26 cellular contexts compared by ENCODE assay signal in genomic region chr18:32427084-32427933, GRCh38. TPM values are rescaled to one million over a fixed set of nuclear protein-coding genes. Genes with fewer than 3 reads are reported as not detected.
DNase-seq lines count a peak whose midpoint lies in the region; ATAC-seq, FAIRE-seq and TF ChIP-seq lines count a peak whose summit lies in the region.
"Had no signal": no experiment of that assay in that cellular context is flagged by ENCODE, and none has a peak within 500 bp of the region (broad histone marks: within the 10 kb centered on the region; RNA-seq: fewer than 3 reads in every experiment).

No MANE protein-coding gene starts in this region.

- in situ Hi-C loops in IMR-90 (cut with MboI; ENCODE audit: low sequenced_read_pairs), result no loop called here

- H3K56ac ChIP-seq in IMR-90 (ENCODE audit: extremely low read depth, insufficient read depth, low read length), result no peak overlapping the region
- H3K56ac ChIP-seq in H1 (replicated peaks; ENCODE audit: insufficient read length, low read depth, low read length), result no peak overlapping the region

- WGBS in A549 (ENCODE audit: missing lambda C conversion rate), result 78% methylated on average over 4 of the region's 4 CpGs
- WGBS in IMR-90 (ENCODE audit: extremely low coverage in 2 of 2, insufficient read length in 1 of 2), 2 experiments, result no CpG with 5 or more reads among the region's 4 CpGs
- WGBS in H1 (ENCODE audit: extremely low coverage in 1 of 2, insufficient coverage in 1 of 2, insufficient read length in 1 of 2, insufficient replicate concordance in 2 of 2, low coverage in 1 of 2, low lambda C conversion rate in 2 of 2, missing lambda C conversion rate in 1 of 2), 2 experiments, result 89% methylated on average over 4 of the region's 4 CpGs; no CpG with 5 or more reads in 1 of the 2 experiments
- whole genome bisulfite sequencing in mesenchymal stem cell, result 93% methylated on average over 3 of the region's 4 CpGs

- H3K79me1 ChIP-seq in IMR-90 (ENCODE audit: low read depth in 1 of 2, low read length in 2 of 2), result no peaks in the 10 kb centered on the region
- H3K79me1 ChIP-seq in H1 (ENCODE audit: low read depth, low read length), result no peaks in the 10 kb centered on the region
- peaks cover 8% of the 10 kb centered on the region for H3K79me1 ChIP-seq in mesenchymal stem cell (replicated peaks; ENCODE audit: low read length, poor library complexity, severe bottlenecking)

- DNase-seq in A549 (ENCODE audit: low read depth in 1 of 2, low spot score in 1 of 2) (no peak), IMR-90 (no peak), H1 (ENCODE audit: low read depth in 1 of 2, low spot score in 2 of 2) (no peak), mesenchymal stem cell (no peak), DMS79 (lab: John Stamatoyannopoulos, UW) (no peak), pons (ENCODE audit: low spot score) (no peak), left ventricle myocardium superior (no peak)
- DNase-seq: activated CD4-positive, alpha-beta T cell treated with anti-CD3 and anti-CD28 coated beads for 48 hours; activated CD8-positive, alpha-beta memory T cell treated with anti-CD3 and anti-CD28 coated beads, Interleukin-2, amount 10 ng/mL, durations not matched to agents 7 days and 5 days; dermis blood vessel endothelial cell; DMS153; gastrocnemius medialis; GF-D8; KG1; NCI-H187 treated with DMSO at 0.1 percent for 48 hours; NCI-H2227 treated with DMSO at 0.1 percent for 48 hours; NCI-H774; SHP77 treated with DMSO at 0.1 percent for 48 hours; stimulated activated CD4-positive, alpha-beta T cell treated with anti-CD3 and anti-CD28 coated beads, Interleukin-12 subunit alpha, Interleukin-12 subunit beta, amount 100 ng/mL, for 4 hours; upper lobe of left lung had no signal

- no peak overlapping the region for H3K4me3 ChIP-seq in A549
- H3K4me3 ChIP-seq in IMR-90 (ENCODE audit: insufficient read depth, low read depth, low read length), result no peak overlapping the region
- H3K4me3 ChIP-seq in H1 (ENCODE audit: extremely low read depth in 1 of 4, insufficient read depth in 2 of 4, low read depth in 3 of 4, low read length in 4 of 4), result no peak overlapping the region
- no peak overlapping the region for H3K4me3 ChIP-seq in mesenchymal stem cell (ENCODE audit: insufficient read depth in 1 of 2, low read depth in 1 of 2, low read length in 2 of 2)
- H3K4me3 ChIP-seq: gastrocnemius medialis, neural progenitor cell, upper lobe of left lung had no signal

- no peak overlapping the region for H3K18ac ChIP-seq in IMR-90 (ENCODE audit: low read depth, low read length)
- no peak overlapping the region for H3K18ac ChIP-seq in H1 (ENCODE audit: extremely low read depth, low read length)
- H3K18ac ChIP-seq in mesenchymal stem cell (ENCODE audit: low read depth in 1 of 2, low read length in 2 of 2), result no peak overlapping the region

- dilution Hi-C loops in IMR-90 (cut with HindIII; ENCODE audit: low sequenced_read_pairs, unreplicated experiment), result no loop called here

- H2BK12ac ChIP-seq in H1 (ENCODE audit: low read depth, low read length) (no peak overlapping the region), mesenchymal stem cell (ENCODE audit: low read length in 2 of 2) (no peak overlapping the region)

- H2AFZ ChIP-seq in IMR-90 (replicated peaks; ENCODE audit: low read length, poor library complexity) (no peak overlapping the region), H1 (ENCODE audit: low read length) (no peak overlapping the region), mesenchymal stem cell (ENCODE audit: low read depth, low read length) (no peak overlapping the region)
- H2AFZ ChIP-seq: neural progenitor cell had no signal

- no peaks in the 10 kb centered on the region for H3K36me3 ChIP-seq in IMR-90 (ENCODE audit: control insufficient read depth, insufficient read depth, low read length)
- H3K36me3 ChIP-seq in H1 (ENCODE audit: control insufficient read depth in 2 of 4, insufficient read depth in 4 of 4, low read length in 3 of 4), result no peaks in the 10 kb centered on the region
- no peaks in the 10 kb centered on the region for H3K36me3 ChIP-seq in mesenchymal stem cell (ENCODE audit: control insufficient read depth in 1 of 2, insufficient read depth in 2 of 2, low read depth in 1 of 2, low read length in 2 of 2)
- H3K36me3 ChIP-seq: gastrocnemius medialis, upper lobe of left lung had no signal

- no peak overlapping the region for H2BK5ac ChIP-seq in IMR-90 (ENCODE audit: low read depth, low read length, poor library complexity, severe bottlenecking)
- no peak overlapping the region for H2BK5ac ChIP-seq in H1 (ENCODE audit: low read depth, low read length)
- no peak overlapping the region for H2BK5ac ChIP-seq in mesenchymal stem cell (ENCODE audit: low read depth, low read length, poor library complexity, severe bottlenecking)

- no peak overlapping the region for H3K9ac ChIP-seq in IMR-90 (ENCODE audit: low read depth, low read length)
- no peak overlapping the region for H3K9ac ChIP-seq in H1 (replicated peaks in 1 of 4; ENCODE audit: extremely low read depth in 1 of 4, low read depth in 3 of 4, low read length in 3 of 4)
- no peak overlapping the region for H3K9ac ChIP-seq in mesenchymal stem cell (ENCODE audit: low read length)
- H3K9ac ChIP-seq: neural progenitor cell had no signal

- H2AK5ac ChIP-seq in IMR-90 (ENCODE audit: low read depth, low read length) (no peak overlapping the region), H1 (ENCODE audit: low read depth, low read length) (no peak overlapping the region), mesenchymal stem cell (ENCODE audit: low read length, severe bottlenecking) (no peak overlapping the region)

- H2BK20ac ChIP-seq in IMR-90 (ENCODE audit: low read depth, low read length) (no peak overlapping the region), H1 (ENCODE audit: low read length) (no peak overlapping the region)

- no peak for TF ChIP-seq EP300 in A549 (IDR thresholded peaks at IDR 0.05)
- no peak for TF ChIP-seq EP300 in H1 (IDR thresholded peaks at IDR 0.05; ENCODE audit: borderline replicate concordance in 1 of 2, low read depth in 2 of 2, low read length in 2 of 2)

- H2AK9ac ChIP-seq in IMR-90 (replicated peaks; ENCODE audit: low read depth, low read length, poor library complexity), result no peak overlapping the region

- H4K8ac ChIP-seq in IMR-90 (ENCODE audit: low read depth in 2 of 2, low read length in 2 of 2) (no peak overlapping the region), H1 (ENCODE audit: extremely low read depth, insufficient read depth, low read length) (no peak overlapping the region), mesenchymal stem cell (ENCODE audit: low read length) (no peak overlapping the region)

- H4K5ac ChIP-seq in IMR-90 (ENCODE audit: low read depth, low read length) (no peak overlapping the region), H1 (ENCODE audit: insufficient read length, low read depth, low read length) (no peak overlapping the region)

- POLR2A ChIA-PET in A549 (lab: Yijun Ruan, JAX), result interaction anchor here (0.6 kb wide), 1 partner anchor 33 kb away, joined by 3 read pairs; no protein-coding TSS in a partner anchor
- POLR2A ChIA-PET in IMR-90 (lab: Charles Lee; ENCODE audit: unreplicated experiment), result no interaction called here
- POLR2A ChIA-PET in H1 (lab: Charles Lee; ENCODE audit: partially characterized antibody), result interaction anchor here (0.7 kb wide), 1 partner anchor 8 kb away, joined by 3 read pairs; no protein-coding TSS in a partner anchor

- H3K14ac ChIP-seq in IMR-90 (replicated peaks; ENCODE audit: low read depth, low read length) (no peak overlapping the region), H1 (ENCODE audit: insufficient read length) (no peak overlapping the region), mesenchymal stem cell (ENCODE audit: low read length in 2 of 2) (no peak overlapping the region)

- H2BK15ac ChIP-seq in IMR-90 (ENCODE audit: low read depth, low read length) (no peak overlapping the region), H1 (ENCODE audit: low read length) (no peak overlapping the region), mesenchymal stem cell (ENCODE audit: low read depth, poor library complexity, severe bottlenecking) (no peak overlapping the region)

- H3K4me1 ChIP-seq in A549 (peaks cover 37% of the 10 kb centered on the region), IMR-90 (ENCODE audit: control insufficient read depth, insufficient read depth, low read length) (no peaks in the 10 kb centered on the region; the same call in 1 of the 2 replicates), H1 (replicated peaks in 1 of 4; ENCODE audit: control insufficient read depth in 3 of 4, insufficient read depth in 4 of 4, low read length in 3 of 4) (no peaks in the 10 kb centered on the region; a peak in 1 of 7 replicates), mesenchymal stem cell (ENCODE audit: control insufficient read depth, insufficient read depth, low read depth, low read length) (peaks cover 2% of the 10 kb centered on the region)
- H3K4me1 ChIP-seq: neural progenitor cell had no signal

- FAIRE-seq in A549 (lab: Jason Lieb, UNC) (no peak), H1 (lab: Jason Lieb, UNC) (peak; percentile 7)
- FAIRE-seq: keratinocyte had no signal

- no peak for ATAC-seq in A549
- no peak for ATAC-seq in IMR-90 (ENCODE audit: low read depth)
- ATAC-seq in HG02970 (IDR thresholded peaks at IDR 0.05; ENCODE audit: low FRiP score, unreplicated experiment), result no peak
- ATAC-seq in left ventricle myocardium superior, result no peak
- ATAC-seq: activated CD8-positive, alpha-beta memory T cell treated with anti-CD3 and anti-CD28 coated beads, Interleukin-2, amount 10 ng/mL, durations not matched to agents 7 days and 5 days; activated T-helper 17 cell treated with anti-CD3 and anti-CD28 coated beads, Interleukin-2, amount 50 U/mL, for 72 hours; gastrocnemius medialis had no signal

- no peaks in the 10 kb centered on the region for H3K23me2 ChIP-seq in H1 (ENCODE audit: low read depth, low read length)

- no peak overlapping the region for H3K4ac ChIP-seq in IMR-90 (ENCODE audit: low read depth, low read length)
- H3K4ac ChIP-seq in H1 (replicated peaks; ENCODE audit: insufficient read length, low read depth, low read length), result no peak overlapping the region
- no peak overlapping the region for H3K4ac ChIP-seq in mesenchymal stem cell (ENCODE audit: low read depth in 1 of 2, low read length in 2 of 2)

- H3K9me3 ChIP-seq in A549 (no peaks in the 10 kb centered on the region; the same call in 2 of the 3 replicates), IMR-90 (ENCODE audit: control insufficient read depth, insufficient read depth, low read length) (no peaks in the 10 kb centered on the region), H1 (ENCODE audit: insufficient read depth in 2 of 2, low read depth in 1 of 2, low read length in 1 of 2) (no peaks in the 10 kb centered on the region), mesenchymal stem cell (ENCODE audit: control insufficient read depth, low read length) (peaks cover 4% of the 10 kb centered on the region)
- H3K9me3 ChIP-seq: gastrocnemius medialis, upper lobe of left lung had no signal

- CTCF ChIA-PET in A549 (lab: Yijun Ruan, JAX), result interaction anchor here (1.3 kb wide), 1 partner anchor 269 kb away, joined by 4 read pairs; no protein-coding TSS in a partner anchor
- CTCF ChIA-PET in IMR-90 (lab: Yijun Ruan, JAX), result interaction anchor here (0.7 to 1.0 kb wide), 3 partner anchors 12 to 149 kb away, joined by 3 to 4 read pairs (median 3); partner anchors contain the start of gene GAREM1
- CTCF ChIA-PET in H1 (lab: Charles Lee; ENCODE audit: partially characterized antibody), result interaction anchor here (0.6 to 2.5 kb wide), 6 partner anchors 12 to 134 kb away, joined by 3 to 9 read pairs (median 4); no protein-coding TSS in a partner anchor

- H3K23ac ChIP-seq in IMR-90 (ENCODE audit: low read depth, low read length) (no peak overlapping the region), H1 (ENCODE audit: insufficient read length) (no peak overlapping the region), mesenchymal stem cell (ENCODE audit: low read length in 2 of 2) (no peak overlapping the region)

- TF ChIP-seq POLR2A in A549 (IDR thresholded peaks at IDR 0.05; ENCODE audit: low read length) (no peak), IMR-90 (IDR thresholded peaks at IDR 0.05; ENCODE audit: low read depth, low read length) (no peak), H1 (IDR thresholded peaks at IDR 0.05; ENCODE audit: control extremely low read depth in 1 of 2, low read depth in 2 of 2, low read length in 2 of 2) (no peak)

- BruUV-seq in IMR-90 (replicated peaks; lab: Mats Ljungman, UMichigan), result no TSS peak

- H3K9me1 ChIP-seq in IMR-90 (ENCODE audit: insufficient read depth, low read length), result no peaks in the 10 kb centered on the region

- H3K4me2 ChIP-seq in A549, result peak overlapping the region; percentile 42
- 0 out of 2 replicates have a peak overlapping the region, but pooled peaks have one; percentile 21 for H3K4me2 ChIP-seq in IMR-90 (ENCODE audit: low read depth, low read length)
- no peak overlapping the region for H3K4me2 ChIP-seq in H1 (ENCODE audit: insufficient read depth in 1 of 2, low read depth in 2 of 2, low read length in 2 of 2)
- H3K4me2 ChIP-seq in mesenchymal stem cell (ENCODE audit: low read length, poor library complexity, severe bottlenecking), result no peak overlapping the region
- H3K4me2 ChIP-seq: neural progenitor cell had no signal

- no peak for TF ChIP-seq RAD21 in A549 (conservative IDR thresholded peaks at IDR 0.05 in 1 of 2, IDR thresholded peaks at IDR 0.05 in 1 of 2)
- TF ChIP-seq RAD21 in IMR-90 (IDR thresholded peaks at IDR 0.05; ENCODE audit: low read length), result no peak
- TF ChIP-seq RAD21 in H1 (IDR thresholded peaks at IDR 0.05 in 1 of 2, conservative IDR thresholded peaks at IDR 0.05 in 1 of 2; ENCODE audit: low read depth in 2 of 2, low read length in 2 of 2), result no peak

- intact Hi-C loops in IMR-90 (cut with micrococcal nuclease) (loop anchor here (5.0 kb wide), 1 partner anchor 40 kb away; no protein-coding TSS in a partner anchor), left ventricle myocardium superior (cut with micrococcal nuclease) (no loop called here)

- H3K27ac ChIP-seq in A549 (peak overlapping the region; percentile 37 to 55; a peak in 2 of 6 replicates), IMR-90 (ENCODE audit: insufficient read depth, low read length) (no peak overlapping the region), H1 (ENCODE audit: low read depth, low read length) (no peak overlapping the region), mesenchymal stem cell (ENCODE audit: low read length, poor library complexity, severe bottlenecking) (peak overlapping the region; percentile 40)
- H3K27ac ChIP-seq: C4-2B, gastrocnemius medialis, neural progenitor cell, upper lobe of left lung had no signal

- H2BK120ac ChIP-seq in IMR-90 (ENCODE audit: low read depth, low read length), result no peak overlapping the region
- H2BK120ac ChIP-seq in H1 (replicated peaks; ENCODE audit: low read depth, low read length), result no peak overlapping the region
- no peak overlapping the region for H2BK120ac ChIP-seq in mesenchymal stem cell (ENCODE audit: low read depth, low read length)

- no peak for TF ChIP-seq CTCF in A549 (IDR thresholded peaks at IDR 0.05)
- TF ChIP-seq CTCF in IMR-90 (conservative IDR thresholded peaks at IDR 0.05; ENCODE audit: low read depth, low read length), result no peak
- TF ChIP-seq CTCF in H1 (IDR thresholded peaks at IDR 0.05; ENCODE audit: control extremely low read depth in 1 of 3, insufficient read depth in 1 of 3, low read depth in 1 of 3, low read length in 3 of 3), result no peak

- H3K27me3 ChIP-seq in IMR-90 (ENCODE audit: control insufficient read depth, insufficient read depth, low read length) (no peaks in the 10 kb centered on the region), H1 (replicated peaks in 1 of 4; ENCODE audit: control insufficient read depth in 3 of 4, extremely low read depth in 1 of 4, insufficient read depth in 3 of 4, low read length in 3 of 4) (no peaks in the 10 kb centered on the region), mesenchymal stem cell (ENCODE audit: control insufficient read depth in 1 of 2, insufficient read depth in 1 of 2, low read length in 2 of 2) (no peaks in the 10 kb centered on the region)
- H3K27me3 ChIP-seq: gastrocnemius medialis, neural progenitor cell, upper lobe of left lung had no signal

- peaks cover 0 to 16% of the 10 kb centered on the region in 2 experiments; a peak in 3 of 4 replicates for H3K79me2 ChIP-seq in H1 (ENCODE audit: control insufficient read depth in 1 of 2, insufficient read depth in 2 of 2, low read length in 2 of 2)

- no peak overlapping the region for H4K91ac ChIP-seq in IMR-90 (ENCODE audit: insufficient read depth, low read depth, low read length)
- H4K91ac ChIP-seq in H1 (replicated peaks; ENCODE audit: insufficient read length, low read length), result no peak overlapping the region
- H4K91ac ChIP-seq in mesenchymal stem cell (ENCODE audit: low read length), result no peak overlapping the region

- H4K20me1 ChIP-seq in IMR-90 (ENCODE audit: insufficient read depth, low read length) (no peaks in the 10 kb centered on the region), H1 (replicated peaks in 1 of 2; ENCODE audit: control insufficient read depth in 1 of 2, insufficient read depth in 2 of 2, low read length in 2 of 2) (no peaks in the 10 kb centered on the region)

RNA-seq across cellular contexts. Expression of gene GAREM1, which starts 43.4 kb away (rescaled TPM):
- polyA plus RNA-seq in A549 (2011; rRNA removed) (5.0 and 6.5 TPM in 2 replicates), A549 (2017; fragmentation: RNase III; extraction: RNeasy Plus Mini Kit Qiagen cat#74134 plus additional on column Dnase treatment) (1.0 to 1.3 TPM (median 1.3 TPM) in 3 replicates), IMR-90 (2012; rRNA removed) (1.4 and 1.7 TPM in 2 replicates), H1 (2011; rRNA removed) (3.6 and 3.9 TPM in 2 replicates)
- 1.2 and 1.8 TPM in 2 replicates for polyA plus RNA-seq in A549 (2012; cell fraction: cytosol; rRNA removed)
- 1.2 and 1.3 TPM in 2 replicates for polyA plus RNA-seq in A549 (2012; cell fraction: nucleus; rRNA removed)
- 8.7 and 11.9 TPM in 2 replicates for polyA minus RNA-seq in A549 (2011; rRNA and poly(A)+ RNA removed)
- total RNA-seq in IMR-90 (2012; rRNA removed) (1.9 and 2.3 TPM in 2 replicates), left ventricle myocardium superior (20.8 TPM)
- 0.63 and 1.1 TPM in 2 replicates for polyA plus RNA-seq in IMR-90 (2012; cell fraction: cytosol; rRNA removed)
- 0.94 and 1.6 TPM in 2 replicates for polyA plus RNA-seq in IMR-90 (2012; cell fraction: nucleus; rRNA removed; ENCODE audit: low replicate concordance)
- 9.2 and 9.6 TPM in 2 replicates for total RNA-seq in H1 (2021; fragmentation: NEBNext Ultra II Directional; extraction: Animal tissue kit (Norgen Biotek cat#: 25700))
- 3.8 TPM for polyA plus RNA-seq in H1 (2011; cell fraction: cytosol; rRNA removed)
- 6.1 TPM for polyA plus RNA-seq in H1 (2011; cell fraction: nucleus; rRNA removed)
- polyA plus RNA-seq in H1 (2012, experiment 1 of 2), result 3.0 to 5.0 TPM (median 4.0 TPM) in 4 replicates
- 1.3 TPM for polyA plus RNA-seq in H1 (2012, experiment 2 of 2)
- polyA plus RNA-seq in H1 (2013, experiment 1 of 2), result 3.9 TPM
- 4.0 TPM for polyA plus RNA-seq in H1 (2013, experiment 2 of 2)
- 18.0 and 18.8 TPM in 2 replicates for polyA minus RNA-seq in H1 (2011; rRNA and poly(A)+ RNA removed)
- 5.4 TPM for polyA minus RNA-seq in H1 (2011; cell fraction: cytosol; rRNA and poly(A)+ RNA removed)
- 14.6 TPM for polyA minus RNA-seq in H1 (2011; cell fraction: nucleus; rRNA and poly(A)+ RNA removed)
- 4.6 TPM for polyA plus RNA-seq in mesenchymal stem cell (2013, experiment 1 of 2)
- polyA plus RNA-seq in mesenchymal stem cell (2013, experiment 2 of 2), result 4.8 TPM
- total RNA-seq: A172; activated CD8-positive, alpha-beta memory T cell treated with anti-CD3 and anti-CD28 coated beads, Interleukin-2, amount 10 ng/mL, durations not matched to agents 7 days and 5 days had no signal

Comparison
In these comparisons a context has a peak if more than half of its experiments do, and no peak if none do; other contexts are left out.
1. H3K27ac ChIP-seq: peak in A549 (2 of 2) and mesenchymal stem cell (single experiment); none in IMR-90 (single experiment) and H1 (single experiment).
2. H3K4me2 ChIP-seq: peak in A549 (single experiment) and IMR-90 (single experiment); none in H1 (0 of 2) and mesenchymal stem cell (single experiment).